Comparison of ENCODE assay signal across 6 cellular contexts in genomic region chr4:119067125-119067524, GRCh38.
DNase-seq lines count a peak whose midpoint lies in the region; FAIRE-seq and TF ChIP-seq lines count a peak whose summit lies in the region.
"Not testable (repeated sequence)": the region's sequence is repeated elsewhere in the genome, so short reads cannot be mapped to it uniquely, and the experiment has no call there.

No MANE protein-coding gene starts in this region.

- not testable (repeated sequence) for H3K27me3 Mint-ChIP-seq in astrocyte (ENCODE audit: low read depth, unreplicated experiment); nephron progenitor cell (ENCODE audit: low read depth, poor library complexity)

- H3K36me3 Mint-ChIP-seq in astrocyte (ENCODE audit: low read depth, unreplicated experiment), result not testable (repeated sequence)
- H3K36me3 Mint-ChIP-seq in nephron progenitor cell (ENCODE audit: low read depth), result peaks cover 21% of the 10 kb centered on the region

- not testable (repeated sequence) for H3K79me1 ChIP-seq in neuronal stem cell (ENCODE audit: low read depth, low read length)

- H3K79me2 ChIP-seq in astrocyte (ENCODE audit: insufficient read depth, low read length), result not testable (repeated sequence)

- not testable (repeated sequence) for H2BK120ac ChIP-seq in neuronal stem cell (ENCODE audit: low read depth, low read length)

- not testable (repeated sequence) for H2AK5ac ChIP-seq in neuronal stem cell (ENCODE audit: low read depth, low read length)

- H3K4me3 ChIP-seq in HUES6 (ENCODE audit: low read depth, low read length); astrocyte (ENCODE audit: insufficient read depth, low read depth, low read length); cardiac muscle cell: not testable (repeated sequence)
- H3K4me3 ChIP-seq in neuronal stem cell (ENCODE audit: low read length in 2 of 2), result peak overlapping the region in 1 of 2 donors; percentile 17

- not testable (repeated sequence) for H3K9me3 Mint-ChIP-seq in astrocyte (ENCODE audit: unreplicated experiment)
- H3K9me3 Mint-ChIP-seq in nephron progenitor cell, result peaks cover 58% of the 10 kb centered on the region

- not testable (repeated sequence) for H3K27ac ChIP-seq in HUES6 (ENCODE audit: low read depth, low read length); astrocyte (ENCODE audit: low read depth, low read length); neuronal stem cell (replicated peaks; ENCODE audit: low read length)
- H3K27ac ChIP-seq in cardiac muscle cell, result peak overlapping the region; percentile 54

- peak overlapping the region; percentile 40 for H3K4me3 Mint-ChIP-seq in astrocyte (ENCODE audit: unreplicated experiment)
- H3K4me3 Mint-ChIP-seq in nephron progenitor cell, result peak overlapping the region; percentile 58

- H3K4me1 Mint-ChIP-seq in astrocyte (ENCODE audit: low read depth, unreplicated experiment); nephron progenitor cell: not testable (repeated sequence)

- not testable (repeated sequence) for H3K4me1 ChIP-seq in HUES6 (ENCODE audit: control insufficient read depth, insufficient read depth, low read length); astrocyte (ENCODE audit: insufficient read depth, low read length); cardiac muscle cell (ENCODE audit: low read depth); neuronal stem cell (ENCODE audit: control insufficient read depth in 2 of 2, insufficient read depth in 1 of 2, low read depth in 1 of 2, low read length in 2 of 2)

- not testable (repeated sequence) for H4K20me1 ChIP-seq in astrocyte (ENCODE audit: insufficient read depth, low read length)

- WGBS in neuronal stem cell (ENCODE audit: extremely low coverage in 2 of 2, insufficient read length in 2 of 2, insufficient replicate concordance in 1 of 2), 2 donors, result no CpG with 5 or more reads among the region's 12 CpGs

- not testable (repeated sequence) for H3K23ac ChIP-seq in neuronal stem cell (ENCODE audit: low read depth, low read length, poor library complexity)

- TF ChIP-seq CTCF in astrocyte (IDR thresholded peaks at IDR 0.05; ENCODE audit: insufficient read depth, low read depth, low read length); cardiac muscle cell (IDR thresholded peaks at IDR 0.05; ENCODE audit: low read depth, low read length); nephron progenitor cell (IDR thresholded peaks at IDR 0.05): not testable (repeated sequence)

- not testable (repeated sequence) for H3K27ac Mint-ChIP-seq in astrocyte (ENCODE audit: unreplicated experiment); nephron progenitor cell

- H2BK5ac ChIP-seq in neuronal stem cell (ENCODE audit: low read length), result not testable (repeated sequence)

- not testable (repeated sequence) for H3K4ac ChIP-seq in neuronal stem cell (ENCODE audit: low read length)

- peak overlapping the region; percentile 24 for H3K9ac ChIP-seq in HUES6 (ENCODE audit: low read length)
- not testable (repeated sequence) for H3K9ac ChIP-seq in astrocyte (ENCODE audit: low read length); neuronal stem cell (ENCODE audit: low read depth, low read length, poor library complexity)

- FAIRE-seq in astrocyte (lab: Jason Lieb, UNC), result not testable (repeated sequence)

- peak; percentile 30 for DNase-seq in ELF-1 (ENCODE audit: low read depth, low spot score)
- not testable (repeated sequence) for DNase-seq in astrocyte (ENCODE audit: low read depth); cardiac muscle cell (ENCODE audit: low read depth in 1 of 2, low spot score in 1 of 2); nephron progenitor cell; neuronal stem cell (ENCODE audit: low spot score)

- H3K9me3 ChIP-seq in HUES6 (ENCODE audit: control insufficient read depth, insufficient read depth, low read depth, low read length); astrocyte (ENCODE audit: insufficient read depth, low read depth, low read length); cardiac muscle cell (ENCODE audit: low read depth); neuronal stem cell (replicated peaks in 1 of 2; ENCODE audit: control insufficient read depth in 2 of 2, insufficient read depth in 1 of 2, low read depth in 1 of 2, low read length in 2 of 2): not testable (repeated sequence)

- H4K91ac ChIP-seq in neuronal stem cell (ENCODE audit: low read depth, low read length, poor library complexity), result not testable (repeated sequence)

- not testable (repeated sequence) for H2AFZ ChIP-seq in astrocyte (ENCODE audit: low read depth, low read length)
- H2AFZ ChIP-seq in neuronal stem cell (ENCODE audit: low read length), result peak overlapping the region; percentile 53

- not testable (repeated sequence) for H3K18ac ChIP-seq in neuronal stem cell (ENCODE audit: low read length)

- H3K4me2 ChIP-seq in astrocyte (ENCODE audit: low read length); neuronal stem cell (ENCODE audit: insufficient read depth, low read length, poor library complexity, severe bottlenecking): not testable (repeated sequence)

- not testable (repeated sequence) for H3K14ac ChIP-seq in neuronal stem cell (ENCODE audit: low read length)

- H3K27me3 ChIP-seq in HUES6 (ENCODE audit: control insufficient read depth, insufficient read depth, low read length); astrocyte (ENCODE audit: insufficient read depth, low read length); cardiac muscle cell; neuronal stem cell (ENCODE audit: control insufficient read depth in 3 of 3, insufficient read depth in 3 of 3, low read depth in 1 of 3, low read length in 3 of 3): not testable (repeated sequence)

- H3K36me3 ChIP-seq in HUES6 (ENCODE audit: control insufficient read depth, insufficient read depth, low read length); astrocyte (ENCODE audit: insufficient read depth, low read length); cardiac muscle cell; neuronal stem cell (replicated peaks in 1 of 2; ENCODE audit: control insufficient read depth in 2 of 2, insufficient read depth in 2 of 2, low read length in 2 of 2): not testable (repeated sequence)

- not testable (repeated sequence) for H4K8ac ChIP-seq in neuronal stem cell (ENCODE audit: low read depth, low read length)

- H2BK15ac ChIP-seq in neuronal stem cell (ENCODE audit: low read length), result not testable (repeated sequence)

- H2BK12ac ChIP-seq in neuronal stem cell (ENCODE audit: low read length), result not testable (repeated sequence)
